ENCODE assay signal across 41 cellular contexts in the genomic region with DNA sequence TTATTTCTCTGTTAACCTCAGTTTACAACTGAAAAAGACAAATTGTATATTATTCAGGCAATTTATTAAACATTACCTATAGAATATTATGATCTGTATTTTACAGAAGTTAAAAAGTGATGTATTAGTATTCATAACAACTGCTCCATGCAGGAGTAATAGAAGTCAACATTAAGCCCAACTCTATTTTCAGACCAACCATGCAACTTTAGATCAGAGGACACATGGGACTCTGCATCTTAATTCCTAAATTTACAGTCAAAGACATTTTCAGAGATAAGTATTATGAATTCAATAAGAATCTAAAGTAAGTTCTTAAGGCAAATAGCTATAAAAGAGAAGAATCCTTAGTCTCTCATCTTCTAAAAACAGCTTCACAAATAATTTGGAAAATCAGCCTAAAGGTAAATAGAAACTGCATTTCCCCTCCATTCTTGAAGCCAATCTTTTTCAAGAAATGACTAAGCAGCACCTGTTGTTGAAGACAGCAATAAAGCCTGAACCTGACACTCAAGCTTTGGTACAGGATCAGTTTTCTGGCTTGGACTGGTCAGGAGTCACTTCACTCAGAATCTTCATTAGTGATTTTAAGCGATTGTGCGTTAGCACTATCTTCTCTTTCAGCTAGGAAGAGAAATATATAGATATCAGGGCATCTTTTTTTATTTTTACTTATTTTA. TPM values are rescaled to one million over a fixed set of nuclear protein-coding genes. Genes with fewer than 3 reads are reported as not detected.
DNase-seq lines count a peak whose midpoint lies in the region; ATAC-seq, FAIRE-seq and TF ChIP-seq lines count a peak whose summit lies in the region.
"Had no signal": no experiment of that assay in that cellular context is flagged by ENCODE, and none has a peak within 500 bp of the region (broad histone marks: within the 10 kb centered on the region; RNA-seq: fewer than 3 reads in every experiment).

No MANE protein-coding gene starts in this region.

- SMC1A ChIA-PET in GM12878 (lab: Charles Lee; ENCODE audit: uncharacterized antibody, unreplicated experiment): interaction anchor here (0.6 to 1.5 kb wide), 3 partner anchors 15 to 23 kb away, joined by 3 read pairs; a partner anchor contains a TSS

- no peaks in the 10 kb centered on the region for H3K27me3 Mint-ChIP-seq in activated naive CD8-positive, alpha-beta T cell treated with anti-CD3 and anti-CD28 coated beads for 36 hours
- H3K27me3 Mint-ChIP-seq in activated naive CD8-positive, alpha-beta T cell treated with anti-CD3 and anti-CD28 coated beads, Interleukin-2, amount 50 U/mL, for 24 hours: no peaks in the 10 kb centered on the region
- H3K27me3 Mint-ChIP-seq: activated naive CD4-positive, alpha-beta T cell treated with anti-CD3 and anti-CD28 coated beads, Interleukin-2, amount 10 ng/mL, durations not matched to agents 7 days and 5 days; B cell; brain; CD4-positive, alpha-beta memory T cell; stimulated activated naive CD8-positive, alpha-beta T cell treated with anti-CD3 and anti-CD28 coated beads, Interleukin-15, Interleukin-2, amounts not matched to agents 100 ng/mL and 50 ng/mL, for 24 hours; T-helper 17 cell had no signal

- 95% methylated on average over 2 of the region's 2 CpGs for WGBS in GM12878 (ENCODE audit: insufficient coverage, insufficient replicate concordance, low lambda C conversion rate, missing lambda C conversion rate)

- H2AFZ ChIP-seq in GM12878 (ENCODE audit: control insufficient read depth, low read depth, low read length): no peak overlapping the region
- H2AFZ ChIP-seq: neural progenitor cell had no signal

- H3K36me3 ChIP-seq in GM12878 (ENCODE audit: control insufficient read depth in 2 of 2, insufficient read depth in 2 of 2, low read length in 1 of 2): peaks cover 4 to 6% of the 10 kb centered on the region in 2 experiments; a peak in 3 of 4 replicates
- H3K36me3 ChIP-seq: thoracic aorta had no signal

- H3K4me3 Mint-ChIP-seq in activated naive CD8-positive, alpha-beta T cell treated with anti-CD3 and anti-CD28 coated beads for 36 hours: no peak overlapping the region
- H3K4me3 Mint-ChIP-seq in activated naive CD8-positive, alpha-beta T cell treated with anti-CD3 and anti-CD28 coated beads, Interleukin-2, amount 50 U/mL, for 24 hours: no peak overlapping the region
- H3K4me3 Mint-ChIP-seq: activated naive CD4-positive, alpha-beta T cell treated with anti-CD3 and anti-CD28 coated beads, Interleukin-2, amount 10 ng/mL, durations not matched to agents 7 days and 5 days; activated T-helper 1 cell treated with anti-CD3 and anti-CD28 coated beads, Interleukin-12 subunit alpha, Interleukin-12 subunit beta, Interleukin-2, Interleukin-4 antibody, amounts not matched to agents 30 ng/mL and 10 ng/mL and 1 ng/mL, durations not matched to agents 14 hours and 24 hours and 36 hours; B cell; brain; CD4-positive, alpha-beta memory T cell; neural progenitor cell; stimulated activated naive CD8-positive, alpha-beta T cell treated with anti-CD3 and anti-CD28 coated beads, Interleukin-15, Interleukin-2, amounts not matched to agents 100 ng/mL and 50 ng/mL, for 24 hours; T-helper 17 cell had no signal

- H3K36me3 Mint-ChIP-seq in activated naive CD8-positive, alpha-beta T cell treated with anti-CD3 and anti-CD28 coated beads for 36 hours: peaks cover 8% of the 10 kb centered on the region
- H3K36me3 Mint-ChIP-seq in activated naive CD8-positive, alpha-beta T cell treated with anti-CD3 and anti-CD28 coated beads, Interleukin-2, amount 50 U/mL, for 24 hours (ENCODE audit: low read depth): peaks cover 22% of the 10 kb centered on the region

- no peak for TF ChIP-seq CTCF in GM12878 (IDR thresholded peaks at IDR 0.05 in 2 of 3, conservative IDR thresholded peaks at IDR 0.05 in 1 of 3; ENCODE audit: control insufficient read depth in 2 of 3, extremely low read depth in 1 of 3, insufficient read depth in 1 of 3, low read depth in 3 of 3, low read length in 3 of 3)
- TF ChIP-seq CTCF in omental fat pad (IDR thresholded peaks at IDR 0.05): no peak

- ATAC-seq in activated naive CD8-positive, alpha-beta T cell treated with anti-CD3 and anti-CD28 coated beads, Interleukin-2, amount 50 U/mL, for 24 hours: no peak
- ATAC-seq in GM12878 (peak; percentile 42), HG02840 (IDR thresholded peaks at IDR 0.05; ENCODE audit: low FRiP score, unreplicated experiment) (no peak), Right ventricle myocardium superior (ENCODE audit: poor library complexity) (no peak), omental fat pad (ENCODE audit: low FRiP score) (no peak)
- ATAC-seq: left ventricle myocardium superior, right cardiac atrium, T-helper 17 cell had no signal

- RAD21 ChIA-PET in GM12878 (lab: Charles Lee; ENCODE audit: unreplicated experiment): no interaction called here

- no peak for TF ChIP-seq RAD21 in GM12878 (IDR thresholded peaks at IDR 0.05; ENCODE audit: insufficient read depth, low read depth, low read length)

- CTCF ChIA-PET in GM12878 (lab: Yijun Ruan, JAX): interaction anchor here (1.2 to 2.0 kb wide), 3 partner anchors 9 to 23 kb away, joined by 3 to 4 read pairs (median 4); a partner anchor contains a TSS

- H3K4me2 ChIP-seq in GM12878 (ENCODE audit: control insufficient read depth, insufficient read depth): 0 out of 2 replicates have a peak overlapping the region, but pooled peaks have one; percentile 0
- H3K4me2 ChIP-seq: neural progenitor cell had no signal

- H3K9me3 Mint-ChIP-seq in activated naive CD8-positive, alpha-beta T cell treated with anti-CD3 and anti-CD28 coated beads for 36 hours: no peaks in the 10 kb centered on the region
- no peaks in the 10 kb centered on the region for H3K9me3 Mint-ChIP-seq in activated naive CD8-positive, alpha-beta T cell treated with anti-CD3 and anti-CD28 coated beads, Interleukin-2, amount 50 U/mL, for 24 hours
- H3K9me3 Mint-ChIP-seq: activated naive CD4-positive, alpha-beta T cell treated with anti-CD3 and anti-CD28 coated beads, Interleukin-2, amount 10 ng/mL, durations not matched to agents 7 days and 5 days; activated T-helper 1 cell treated with anti-CD3 and anti-CD28 coated beads, Interleukin-12 subunit alpha, Interleukin-12 subunit beta, Interleukin-2, Interleukin-4 antibody, amounts not matched to agents 30 ng/mL and 10 ng/mL and 1 ng/mL, durations not matched to agents 14 hours and 24 hours and 36 hours; brain; CD4-positive, alpha-beta memory T cell; neural progenitor cell; stimulated activated naive CD8-positive, alpha-beta T cell treated with anti-CD3 and anti-CD28 coated beads, Interleukin-15, Interleukin-2, amounts not matched to agents 100 ng/mL and 50 ng/mL, for 24 hours had no signal

- intact Hi-C loops in GM12878 (cut with micrococcal nuclease; ENCODE audit: unreplicated experiment) (no loop called here), Right ventricle myocardium superior (cut with DNase I) (no loop called here)

- peaks cover 11% of the 10 kb centered on the region; the same call in 1 of the 2 replicates for H3K4me1 ChIP-seq in GM12878 (ENCODE audit: control insufficient read depth, insufficient read depth, low read length)
- H3K4me1 ChIP-seq: neural progenitor cell, spleen had no signal

- H4K20me1 ChIP-seq in GM12878 (ENCODE audit: control insufficient read depth, insufficient read depth): no peaks in the 10 kb centered on the region

- in situ Hi-C loops in GM12878 (cut with MboI): no loop called here

- H3K4me1 Mint-ChIP-seq in activated naive CD8-positive, alpha-beta T cell treated with anti-CD3 and anti-CD28 coated beads for 36 hours: peaks cover 8% of the 10 kb centered on the region
- H3K4me1 Mint-ChIP-seq in activated naive CD8-positive, alpha-beta T cell treated with anti-CD3 and anti-CD28 coated beads, Interleukin-2, amount 50 U/mL, for 24 hours: no peaks in the 10 kb centered on the region
- H3K4me1 Mint-ChIP-seq: brain, neural progenitor cell had no signal

- no peak overlapping the region for H3K4me3 ChIP-seq in GM12878
- H3K4me3 ChIP-seq: neural progenitor cell, spleen, thoracic aorta had no signal

- H3K27me3 ChIP-seq in GM12878 (replicated peaks in 1 of 2; ENCODE audit: control insufficient read depth in 2 of 2, insufficient read depth in 2 of 2, low read length in 1 of 2): no peaks in the 10 kb centered on the region
- H3K27me3 ChIP-seq: neural progenitor cell, spleen had no signal

- no peaks in the 10 kb centered on the region for H3K9me3 ChIP-seq in GM12878 (replicated peaks; ENCODE audit: control insufficient read depth, insufficient read depth, low read length)
- H3K9me3 ChIP-seq: spleen, thoracic aorta had no signal

- FAIRE-seq in H54 (lab: Jason Lieb, UNC) (peak; percentile 65), GM12878 (lab: Jason Lieb, UNC) (no peak)
- FAIRE-seq: endometrium, GM12892, H1, kidney, urothelium cell line had no signal

- no peaks in the 10 kb centered on the region for H3K79me2 ChIP-seq in GM12878 (ENCODE audit: control insufficient read depth, insufficient read depth, low read length)

- no peak for TF ChIP-seq EP300 in GM12878 (IDR thresholded peaks at IDR 0.05; ENCODE audit: borderline replicate concordance in 1 of 2, control insufficient read depth in 1 of 2, low read depth in 2 of 2, low read length in 2 of 2)

- DNase-seq in activated naive CD8-positive, alpha-beta T cell treated with anti-CD3 and anti-CD28 coated beads for 36 hours: no peak
- no peak for DNase-seq in activated naive CD8-positive, alpha-beta T cell treated with anti-CD3 and anti-CD28 coated beads, Interleukin-2, amount 50 U/mL, for 24 hours
- DNase-seq in H54 (ENCODE audit: insufficient read length, low spot score): no peak
- no peak for DNase-seq in GM12878 (ENCODE audit: low read depth, low spot score)
- DNase-seq in Right ventricle myocardium superior: no peak
- no peak for DNase-seq in dedifferentiated amniotic fluid mesenchymal stem cell (ENCODE audit: extremely low spot score)
- no peak for DNase-seq in omental fat pad (ENCODE audit: low spot score)
- DNase-seq: activated CD4-positive, alpha-beta T cell treated with anti-CD3 and anti-CD28 coated beads, Interleukin-2, amount 50 U/mL, for 48 hours; activated CD8-positive, alpha-beta memory T cell treated with anti-CD3 and anti-CD28 coated beads, Interleukin-2, amount 50 U/mL, for 48 hours; activated naive CD4-positive, alpha-beta T cell treated with anti-CD3 and anti-CD28 coated beads, Interleukin-2, amount 10 ng/mL, durations not matched to agents 7 days and 5 days; amniotic stem cell; CD4-positive, alpha-beta memory T cell; cerebellar nuclear complex; DMS 273 treated with DMSO at 0.1 percent for 48 hours; foreskin melanocyte; KG1; kidney; left ventricle myocardium superior; mesendoderm; NCI-H1436 treated with DMSO at 0.1 percent for 48 hours; NCI-H446; NCI-H748 treated with DMSO at 0.1 percent for 48 hours; OCI-M1; posterior cingulate gyrus; right cardiac atrium; spleen; stimulated activated CD4-positive, alpha-beta T cell treated with anti-CD3 and anti-CD28 coated beads, Interleukin-2, amount 100 ng/mL, for 24 hours; stimulated activated CD8-positive, alpha-beta memory T cell treated with anti-CD3 and anti-CD28 coated beads, Interleukin-4, amount 100 ng/mL, for 48 hours; T-helper 17 cell had no signal

- peak overlapping the region; percentile 30; the same call in 1 of the 2 replicates for H3K27ac ChIP-seq in GM12878 (ENCODE audit: control insufficient read depth, insufficient read depth)
- H3K27ac ChIP-seq: HL-60, neural progenitor cell, spleen, thoracic aorta had no signal

- H3K9ac ChIP-seq in GM12878 (ENCODE audit: control insufficient read depth, insufficient read depth, low read length): no peak overlapping the region
- H3K9ac ChIP-seq: neural progenitor cell had no signal

- POLR2A ChIA-PET in GM12878 (lab: Charles Lee): interaction anchor here (0.9 to 1.2 kb wide), 4 partner anchors 14 to 41 kb away, joined by 3 to 5 read pairs (median 4); a partner anchor contains a TSS

- H3K27ac Mint-ChIP-seq in activated naive CD8-positive, alpha-beta T cell treated with anti-CD3 and anti-CD28 coated beads for 36 hours: peak overlapping the region; percentile 54
- H3K27ac Mint-ChIP-seq in activated naive CD8-positive, alpha-beta T cell treated with anti-CD3 and anti-CD28 coated beads, Interleukin-2, amount 50 U/mL, for 24 hours: no peak overlapping the region
- H3K27ac Mint-ChIP-seq: activated naive CD4-positive, alpha-beta T cell treated with anti-CD3 and anti-CD28 coated beads, Interleukin-2, amount 10 ng/mL, durations not matched to agents 7 days and 5 days; activated T-helper 1 cell treated with anti-CD3 and anti-CD28 coated beads, Interleukin-12 subunit alpha, Interleukin-12 subunit beta, Interleukin-2, Interleukin-4 antibody, amounts not matched to agents 30 ng/mL and 10 ng/mL and 1 ng/mL, durations not matched to agents 14 hours and 24 hours and 36 hours; B cell; neural progenitor cell; stimulated activated naive CD8-positive, alpha-beta T cell treated with anti-CD3 and anti-CD28 coated beads, Interleukin-15, Interleukin-2, amounts not matched to agents 100 ng/mL and 50 ng/mL, for 24 hours; T-helper 17 cell had no signal

- TF ChIP-seq POLR2A in H54 (IDR thresholded peaks at IDR 0.05; ENCODE audit: low read depth, low read length) (no peak), GM12878 (IDR thresholded peaks at IDR 0.05; ENCODE audit: low read depth, low read length) (no peak)

- BruUV-seq in GM12878 (replicated peaks; lab: Mats Ljungman, UMichigan): no TSS peak

RNA-seq across cellular contexts. Expression of a gene that starts 23.0 kb away (rescaled TPM):
- 10 to 100 TPM; 21.6 to 23.0 TPM for total RNA-seq in activated naive CD8-positive, alpha-beta T cell treated with anti-CD3 and anti-CD28 coated beads for 36 hours
- total RNA-seq in GM12878 (2013; cell fraction: nucleolus; rRNA removed): 5.9 and 6.1 TPM in 2 replicates
- total RNA-seq in GM12878 (2014; rRNA removed) (26.8 and 28.7 TPM in 2 replicates), GM12878 (2014; rRNA removed; fragmentation: Illumina TruSeq; extraction: Trizol) (15.5 and 17.3 TPM in 2 replicates), GM12878 (2021) (19.0 and 19.6 TPM in 2 replicates), Right ventricle myocardium superior (not detected), omental fat pad (under 1 TPM in 2 of 4 donors, not detected in 2; 0.46 to 0.48 TPM)
- 9.4 TPM for polyA plus RNA-seq in GM12878 (2011; ENCODE audit: low read depth)
- polyA plus RNA-seq in GM12878 (2011; rRNA removed) (28.6 and 39.4 TPM in 2 replicates), GM12878 (2014; fragmentation: Illumina TruSeq; extraction: Trizol) (8.3 and 9.8 TPM in 2 replicates), GM12878 (2014; fragmentation: Nextera tagmentation; extraction: Ambion mirVana) (10 to 100 TPM in 1 of 2 experiments, 1 to 10 TPM in 1; 4.8 to 13.0 TPM), GM12878 (2014; rRNA removed) (18.7 and 24.5 TPM in 2 replicates), GM12878 (2016; fragmentation: Nextera tagmentation; extraction: Ambion mirVana) (10 to 100 TPM; 61.4 TPM)
- 17.9 and 24.0 TPM in 2 replicates for polyA plus RNA-seq in GM12878 (2011; cell fraction: cytosol; rRNA removed)
- 16.3 and 18.0 TPM in 2 replicates for polyA plus RNA-seq in GM12878 (2011; cell fraction: nucleus; rRNA removed)
- 6.2 and 12.1 TPM in 2 replicates for polyA plus RNA-seq in GM12878 (2012)
- 6.7 and 8.2 TPM in 2 replicates for polyA minus RNA-seq in GM12878 (2011; rRNA and poly(A)+ RNA removed)
- polyA minus RNA-seq in GM12878 (2011; cell fraction: cytosol; rRNA and poly(A)+ RNA removed): 5.5 and 10.8 TPM in 2 replicates
- 5.6 and 7.8 TPM in 2 replicates for polyA minus RNA-seq in GM12878 (2011; cell fraction: nucleus; rRNA and poly(A)+ RNA removed)
- total RNA-seq: left ventricle myocardium superior, thoracic aorta had no signal

RNA-seq across cellular contexts. Expression of a gene that starts 23.3 kb away (rescaled TPM):
- total RNA-seq in activated naive CD8-positive, alpha-beta T cell treated with anti-CD3 and anti-CD28 coated beads for 36 hours: 100 to 1,000 TPM; 155 to 165 TPM
- 172 and 179 TPM in 2 replicates for total RNA-seq in GM12878 (2013; cell fraction: nucleolus; rRNA removed)
- total RNA-seq in GM12878 (2014; rRNA removed) (158 and 182 TPM in 2 replicates), GM12878 (2014; rRNA removed; fragmentation: Illumina TruSeq; extraction: Trizol) (291 and 299 TPM in 2 replicates), GM12878 (2021) (172 and 174 TPM in 2 replicates), Right ventricle myocardium superior (2.3 TPM), omental fat pad (10 to 100 TPM in 1 of 4 donors, 1 to 10 TPM in 1, under 1 TPM in 1, not detected in 1; 0.74 to 11.8 (median 3.2) TPM)
- 149 TPM for polyA plus RNA-seq in GM12878 (2011; ENCODE audit: low read depth)
- polyA plus RNA-seq in GM12878 (2011; rRNA removed) (227 and 284 TPM in 2 replicates), GM12878 (2014; fragmentation: Illumina TruSeq; extraction: Trizol) (269 and 367 TPM in 2 replicates), GM12878 (2014; fragmentation: Nextera tagmentation; extraction: Ambion mirVana) (100 to 1,000 TPM; 228 to 231 TPM), GM12878 (2014; rRNA removed) (208 and 252 TPM in 2 replicates), GM12878 (2016; fragmentation: Nextera tagmentation; extraction: Ambion mirVana) (100 to 1,000 TPM; 310 to 315 TPM)
- 175 and 189 TPM in 2 replicates for polyA plus RNA-seq in GM12878 (2011; cell fraction: cytosol; rRNA removed)
- 186 and 214 TPM in 2 replicates for polyA plus RNA-seq in GM12878 (2011; cell fraction: nucleus; rRNA removed)
- polyA plus RNA-seq in GM12878 (2012): 83.4 and 102 TPM in 2 replicates
- polyA minus RNA-seq in GM12878 (2011; rRNA and poly(A)+ RNA removed): 134 and 136 TPM in 2 replicates
- polyA minus RNA-seq in GM12878 (2011; cell fraction: cytosol; rRNA and poly(A)+ RNA removed): 60.9 and 82.7 TPM in 2 replicates
- polyA minus RNA-seq in GM12878 (2011; cell fraction: nucleus; rRNA and poly(A)+ RNA removed): 103 and 142 TPM in 2 replicates

Comparison
In these comparisons a context has a peak if more than half of its experiments do, and no peak if none do; other contexts are left out.
1. RNA of a gene that starts 23.3 kb away (total RNA-seq): 158 to 299 TPM in GM12878 and 155 to 165 TPM in activated naive CD8-positive, alpha-beta T cell treated with anti-CD3 and anti-CD28 coated beads for 36 hours; 0.74 to 11.8 TPM in omental fat pad and 2.3 TPM in Right ventricle myocardium superior (single experiment); every median in the first group is over 10 times any median in the second.